Comparison of ENCODE assay signal across 8 cellular contexts in genomic region chr11:10451399-10452116, GRCh38. TPM values are rescaled to one million over a fixed set of nuclear protein-coding genes. Genes with fewer than 3 reads are reported as not detected.
DNase-seq lines count a peak whose midpoint lies in the region; ATAC-seq, FAIRE-seq and TF ChIP-seq lines count a peak whose summit lies in the region.

No MANE protein-coding gene starts in this region.

- intact Hi-C loops in CD4-positive, alpha-beta memory T cell (cut with micrococcal nuclease) = loop anchor here (1.0 to 10.0 kb wide), 4 partner anchors 8 to 406 kb away; partner anchors contain the start of genes ADM, RNF141 and ZBED5

- H3K9me3 Mint-ChIP-seq in CD4-positive, alpha-beta memory T cell = peaks cover 0 to 3% (median 0%) of the 10 kb centered on the region in 8 donors
- H3K9me3 Mint-ChIP-seq in astrocyte (ENCODE audit: unreplicated experiment) = peaks cover 4% of the 10 kb centered on the region
- H3K9me3 Mint-ChIP-seq in naive B cell = no peaks in the 10 kb centered on the region

- POLR2A ChIA-PET in CD4-positive, alpha-beta memory T cell (lab: Charles Lee; ENCODE audit: partially characterized antibody) = interaction anchor here (0.9 to 2.9 kb wide), 5 partner anchors 9 to 406 kb away, joined by 3 to 10 read pairs (median 5); partner anchors contain the start of genes EIF4G2, RNF141 and ZBED5
- POLR2A ChIA-PET in HEK293T (lab: Yijun Ruan, JAX) = no interaction called here

- H3K36me3 ChIP-seq in CD4-positive, alpha-beta memory T cell (ENCODE audit: insufficient read depth, low read length) = no peaks in the 10 kb centered on the region
- H3K36me3 ChIP-seq in astrocyte (ENCODE audit: insufficient read depth, low read length) = no peaks in the 10 kb centered on the region

- H3K27ac Mint-ChIP-seq in CD4-positive, alpha-beta memory T cell = peak overlapping the region; percentile 92 to 97 (median 95)
- no peak overlapping the region for H3K27ac Mint-ChIP-seq in astrocyte (ENCODE audit: unreplicated experiment)
- H3K27ac Mint-ChIP-seq in naive B cell = peak overlapping the region; percentile 94 to 98 (median 96)

- H3K36me3 Mint-ChIP-seq in CD4-positive, alpha-beta memory T cell = peaks cover 0 to 8% of the 10 kb centered on the region in 2 donors
- H3K36me3 Mint-ChIP-seq in astrocyte (ENCODE audit: low read depth, unreplicated experiment) (no peaks in the 10 kb centered on the region), naive B cell (peaks cover 0 to 3% of the 10 kb centered on the region in 2 donors)

- peak overlapping the region; percentile 39 to 66 for H3K4me3 ChIP-seq in CD4-positive, alpha-beta memory T cell (ENCODE audit: low read length in 2 of 2)
- H3K4me3 ChIP-seq in astrocyte (ENCODE audit: insufficient read depth, low read depth, low read length) = no peak overlapping the region

- no peak for TF ChIP-seq CTCF in astrocyte (IDR thresholded peaks at IDR 0.05; ENCODE audit: insufficient read depth, low read depth, low read length)

- H2AFZ ChIP-seq in astrocyte (ENCODE audit: low read depth, low read length) = peak overlapping the region; percentile 90

- peak overlapping the region; percentile 76 for H3K27ac ChIP-seq in CD4-positive, alpha-beta memory T cell (ENCODE audit: low read depth, low read length)
- no peak overlapping the region for H3K27ac ChIP-seq in astrocyte (ENCODE audit: low read depth, low read length)

- no peak for FAIRE-seq in astrocyte (lab: Jason Lieb, UNC)

- H3K4me3 Mint-ChIP-seq in CD4-positive, alpha-beta memory T cell = peak overlapping the region; percentile 89 to 98 (median 92)
- H3K4me3 Mint-ChIP-seq in astrocyte (ENCODE audit: unreplicated experiment) (peak overlapping the region; percentile 77), naive B cell (peak overlapping the region; percentile 91 to 97 (median 95))

- peaks cover 45 to 70% (median 56%) of the 10 kb centered on the region in 4 donors for H3K4me1 Mint-ChIP-seq in CD4-positive, alpha-beta memory T cell
- peaks cover 20% of the 10 kb centered on the region for H3K4me1 Mint-ChIP-seq in astrocyte (ENCODE audit: low read depth, unreplicated experiment)
- peaks cover 55 to 68% (median 59%) of the 10 kb centered on the region in 3 donors for H3K4me1 Mint-ChIP-seq in naive B cell

- CTCF ChIA-PET in CD4-positive, alpha-beta memory T cell (lab: Charles Lee; ENCODE audit: partially characterized antibody) = interaction anchor here (0.7 to 7.1 kb wide), 9 partner anchors 9 to 273 kb away, joined by 3 to 52 read pairs (median 4); partner anchors contain the start of gene RNF141
- CTCF ChIA-PET in HEK293T (lab: Yijun Ruan, JAX) = interaction anchor here (0.7 kb wide), 1 partner anchor 89 kb away, joined by 4 read pairs; the partner anchor contains the start of gene RNF141

- no peaks in the 10 kb centered on the region for H3K9me3 ChIP-seq in CD4-positive, alpha-beta memory T cell (ENCODE audit: control insufficient read depth in 1 of 2, low read length in 2 of 2)
- no peaks in the 10 kb centered on the region for H3K9me3 ChIP-seq in astrocyte (ENCODE audit: insufficient read depth, low read depth, low read length)

- no peaks in the 10 kb centered on the region for H3K27me3 ChIP-seq in CD4-positive, alpha-beta memory T cell (ENCODE audit: insufficient read depth, low read length)
- peaks cover 9% of the 10 kb centered on the region for H3K27me3 ChIP-seq in astrocyte (ENCODE audit: insufficient read depth, low read length)

- H4K20me1 ChIP-seq in astrocyte (ENCODE audit: insufficient read depth, low read length) = no peaks in the 10 kb centered on the region

- H3K4me1 ChIP-seq in CD4-positive, alpha-beta memory T cell (ENCODE audit: insufficient read depth, low read length) = peaks cover 53% of the 10 kb centered on the region
- H3K4me1 ChIP-seq in astrocyte (ENCODE audit: insufficient read depth, low read length) = peaks cover 31% of the 10 kb centered on the region

- H3K4me2 ChIP-seq in astrocyte (ENCODE audit: low read length) = peak overlapping the region; percentile 88

- ATAC-seq in naive B cell (ENCODE audit: low read depth in 2 of 2) (peak; percentile 59 to 62), GM21717 (IDR thresholded peaks at IDR 0.05; ENCODE audit: unreplicated experiment) (no peak)

- no peak for DNase-seq in CD4-positive, alpha-beta memory T cell
- DNase-seq in NCI-H1436 (lab: John Stamatoyannopoulos, UW) (peak; percentile 85), astrocyte (ENCODE audit: low read depth) (no peak), naive B cell (peak; percentile 76), HEK293T (ENCODE audit: extremely low spot score) (no peak), KG1 (lab: John Stamatoyannopoulos, UW) (no peak)
- DNase-seq in activated CD4-positive, CD25-positive, alpha-beta regulatory T cell (lab: John Stamatoyannopoulos, UW) = no peak

- H3K27me3 Mint-ChIP-seq in CD4-positive, alpha-beta memory T cell = peaks cover 0 to 2% of the 10 kb centered on the region in 2 donors
- H3K27me3 Mint-ChIP-seq in astrocyte (ENCODE audit: low read depth, unreplicated experiment) (peaks cover 24% of the 10 kb centered on the region), naive B cell (no peaks in the 10 kb centered on the region)

- H3K79me2 ChIP-seq in astrocyte (ENCODE audit: insufficient read depth, low read length) = no peaks in the 10 kb centered on the region

- H3K9ac ChIP-seq in astrocyte (ENCODE audit: low read length) = peak overlapping the region; percentile 61

TF ChIP-seq in HEK293T, 16 proteins besides CTCF, POLR2A, EP300 and RAD21:
- TF ChIP-seq TARDBP (IDR thresholded peaks at IDR 0.05) = no peak
- no peak for TF ChIP-seq SP1 (IDR thresholded peaks at IDR 0.05)
- no peak for TF ChIP-seq BHLHE40 (IDR thresholded peaks at IDR 0.05; ENCODE audit: borderline replicate concordance)
- TF ChIP-seq ARNT (IDR thresholded peaks at IDR 0.05) = no peak

RNA-seq across cellular contexts. Expression of gene AMPD3, which starts 3.5 kb away (rescaled TPM):
- 10 to 100 TPM; 42.1 to 43.4 TPM for total RNA-seq in CD4-positive, alpha-beta memory T cell
- 10 to 100 TPM; 10.9 to 18.2 TPM for polyA plus RNA-seq in CD4-positive, alpha-beta memory T cell
- total RNA-seq in astrocyte = 4.3 and 5.6 TPM in 2 replicates
- polyA plus RNA-seq in naive B cell (ENCODE audit: low read depth in 6 of 6) = 10 to 100 TPM; 20.2 to 35.5 (median 27.3) TPM

Comparison
In these comparisons a context has a peak if more than half of its experiments do, and no peak if none do; other contexts are left out.
1. DNase-seq: peak in NCI-H1436 (single experiment) and naive B cell (single experiment); none in CD4-positive, alpha-beta memory T cell (0 of 5), astrocyte (single experiment), HEK293T (single experiment), activated CD4-positive, CD25-positive, alpha-beta regulatory T cell (0 of 4) and KG1 (single experiment).
2. Peak in every context shown above with its lines, with median percentiles within 50 percentile points of each other: H3K4me3 Mint-ChIP-seq.